Comparison of ENCODE assay signal across 8 cellular contexts in the genomic region with DNA sequence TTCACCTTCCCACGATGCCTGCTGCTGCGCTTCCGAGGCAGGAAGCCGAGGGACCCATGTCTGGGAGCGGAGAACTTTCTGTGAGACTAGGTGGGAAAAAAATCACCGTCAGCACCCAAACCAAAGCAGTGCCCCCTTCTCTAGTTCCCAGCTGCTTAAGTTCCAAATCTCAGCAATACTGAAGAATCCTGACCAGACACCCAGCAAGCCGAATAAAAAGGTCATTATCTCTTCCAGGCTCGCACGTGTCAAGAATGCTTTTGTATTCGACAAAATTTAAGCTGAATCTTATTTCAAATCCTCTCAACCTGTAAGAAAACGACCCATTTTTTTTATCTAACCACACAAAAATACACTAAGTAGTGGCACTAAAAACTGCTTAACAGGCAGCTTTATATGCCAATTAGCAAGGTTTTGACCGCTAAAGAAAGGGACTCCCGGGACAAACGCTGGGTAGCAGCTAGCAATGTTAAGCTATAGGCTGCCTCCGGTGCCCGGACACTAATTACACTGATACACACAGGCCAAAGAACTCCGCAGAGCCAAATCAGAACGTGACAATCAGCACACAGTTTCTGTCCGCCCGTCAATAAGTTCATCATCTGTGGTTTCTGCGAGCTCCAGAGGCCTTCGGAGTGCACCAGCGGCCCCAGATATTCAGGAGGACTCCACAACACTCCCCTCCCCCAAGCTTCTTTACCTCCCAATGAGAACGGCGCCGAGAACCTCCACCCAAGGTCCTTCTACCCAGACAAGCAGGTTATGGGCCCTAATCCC. TPM values are rescaled to one million over a fixed set of nuclear protein-coding genes. Genes with fewer than 3 reads are reported as not detected.
DNase-seq lines count a peak whose midpoint lies in the region; ATAC-seq and TF ChIP-seq lines count a peak whose summit lies in the region.

No MANE protein-coding gene starts in this region.

- POLR2A ChIA-PET in GM10248 (lab: Yijun Ruan, JAX), result interaction anchor here (0.5 to 6.4 kb wide), 34 partner anchors 9 to 726 kb away, joined by 3 to 69 read pairs (median 4); a partner anchor contains a TSS

- H3K9me3 ChIP-seq in BLaER1 treated with 17β-estradiol and CSF1 and Interleukin-3, amounts not matched to agents 10 nM and 100 nM (replicated peaks in 1 of 11), result no peaks in the 10 kb centered on the region
- no peaks in the 10 kb centered on the region for H3K9me3 ChIP-seq in SK-N-MC (ENCODE audit: low read depth, low read length)
- H3K9me3 ChIP-seq in muscle layer of colon (ENCODE audit: low read length), result no peaks in the 10 kb centered on the region

- peaks cover 51 to 56% (median 53%) of the 10 kb centered on the region in 11 experiments for H4K20me1 ChIP-seq in BLaER1 treated with 17β-estradiol and CSF1 and Interleukin-3, amounts not matched to agents 10 nM and 100 nM
- H4K20me1 ChIP-seq in GM23338 (replicated peaks; ENCODE audit: insufficient read depth), result peaks cover 48% of the 10 kb centered on the region

- peak overlapping the region; percentile 90 to 100 (median 97) for H3K4me2 ChIP-seq in BLaER1 treated with 17β-estradiol and CSF1 and Interleukin-3, amounts not matched to agents 10 nM and 100 nM
- H3K4me2 ChIP-seq in GM23338, result peak overlapping the region; percentile 100

- peaks cover 55% of the 10 kb centered on the region for H3K27me3 Mint-ChIP-seq in GM23338 (ENCODE audit: insufficient read depth, low read depth, poor library complexity)
- H3K27me3 Mint-ChIP-seq in effector memory CD8-positive, alpha-beta T cell, result no peaks in the 10 kb centered on the region

- TF ChIP-seq CTCF in GM23338 (conservative IDR thresholded peaks at IDR 0.05; ENCODE audit: low read depth in 2 of 2) (no peak), GM10248 (IDR thresholded peaks at IDR 0.05; ENCODE audit: control extremely low read depth, extremely low read depth, low read depth, missing control alignments) (no peak)

- no peak; the same call in 1 of the 3 replicates for ATAC-seq in GM23338
- ATAC-seq in effector memory CD8-positive, alpha-beta T cell (replicated peaks), result peak; percentile 9
- ATAC-seq in GM21360 (IDR thresholded peaks at IDR 0.05; ENCODE audit: unreplicated experiment), result no peak

- peaks cover 60% of the 10 kb centered on the region for H3F3A ChIP-seq in GM23338 (replicated peaks; ENCODE audit: low read depth)

- H3K9ac ChIP-seq in BLaER1 treated with 17β-estradiol and CSF1 and Interleukin-3, amounts not matched to agents 10 nM and 100 nM, result peak overlapping the region; percentile 90 to 99 (median 97)
- H3K9ac ChIP-seq in SK-N-MC (ENCODE audit: insufficient read length) (peak overlapping the region; percentile 100), muscle layer of colon (ENCODE audit: low read length) (peak overlapping the region; percentile 98)

- CTCF ChIA-PET in GM10248 (lab: Yijun Ruan, JAX), result interaction anchor here (0.9 to 7.2 kb wide), 13 partner anchors 8 to 550 kb away, joined by 3 to 106 read pairs (median 6); a partner anchor contains a TSS

- peak overlapping the region; percentile 75 to 97 (median 86) for H3K4me3 ChIP-seq in BLaER1 treated with 17β-estradiol and CSF1 and Interleukin-3, amounts not matched to agents 10 nM and 100 nM
- H3K4me3 ChIP-seq in GM23338 (peak overlapping the region; percentile 98), SK-N-MC (peak overlapping the region; percentile 92), muscle layer of colon (ENCODE audit: low read depth in 1 of 2, low read length in 2 of 2) (peak overlapping the region; percentile 53 to 71)

- H3K4me1 ChIP-seq in BLaER1 treated with 17β-estradiol and CSF1 and Interleukin-3, amounts not matched to agents 10 nM and 100 nM, result peaks cover 44 to 52% (median 46%) of the 10 kb centered on the region in 10 experiments
- H3K4me1 ChIP-seq in GM23338 (ENCODE audit: insufficient read depth) (peaks cover 37% of the 10 kb centered on the region), muscle layer of colon (ENCODE audit: insufficient read depth, low read length) (peaks cover 33% of the 10 kb centered on the region)

- no peak for DNase-seq in GM23338 (ENCODE audit: low spot score)
- DNase-seq in SK-N-MC (ENCODE audit: low read depth, low spot score), result no peak
- DNase-seq in effector memory CD8-positive, alpha-beta T cell, result peak in 2 of 3 experiments; percentile 31 to 33
- no peak for DNase-seq in COLO829 (ENCODE audit: low spot score)
- DNase-seq in GM10248 (ENCODE audit: extremely low spot score), result no peak

- H2AFZ ChIP-seq in GM23338, result no peak overlapping the region

- peaks cover 49% of the 10 kb centered on the region for H3K79me2 ChIP-seq in GM23338 (replicated peaks; ENCODE audit: insufficient read depth)

- no peaks in the 10 kb centered on the region for H3K9me2 ChIP-seq in GM23338 (ENCODE audit: insufficient read depth)

- peaks cover 12% of the 10 kb centered on the region for H3K9me3 Mint-ChIP-seq in GM23338
- H3K9me3 Mint-ChIP-seq in effector memory CD8-positive, alpha-beta T cell, result no peaks in the 10 kb centered on the region

- H3K4me1 Mint-ChIP-seq in GM23338, result peaks cover 44% of the 10 kb centered on the region
- peaks cover 29 to 48% of the 10 kb centered on the region in 2 donors for H3K4me1 Mint-ChIP-seq in effector memory CD8-positive, alpha-beta T cell (ENCODE audit: low read depth in 2 of 2)

- H3K36me3 Mint-ChIP-seq in GM23338 (ENCODE audit: low read depth), result peaks cover 59% of the 10 kb centered on the region
- H3K36me3 Mint-ChIP-seq in effector memory CD8-positive, alpha-beta T cell (ENCODE audit: insufficient read depth), result peaks cover 70% of the 10 kb centered on the region

- H3K27ac ChIP-seq in BLaER1 treated with 17β-estradiol and CSF1 and Interleukin-3, amounts not matched to agents 10 nM and 100 nM, result peak overlapping the region; percentile 84 to 99 (median 96)
- peak overlapping the region; percentile 99 for H3K27ac ChIP-seq in GM23338 (ENCODE audit: low read depth)
- peak overlapping the region; percentile 99 for H3K27ac ChIP-seq in SK-N-MC
- H3K27ac ChIP-seq in muscle layer of colon (ENCODE audit: low read depth, low read length), result peak overlapping the region; percentile 62

- peak overlapping the region; percentile 100 for H3K27ac Mint-ChIP-seq in GM23338
- peak overlapping the region; percentile 98 to 100 for H3K27ac Mint-ChIP-seq in effector memory CD8-positive, alpha-beta T cell

- peak overlapping the region; percentile 100 for H3K4me3 Mint-ChIP-seq in GM23338
- H3K4me3 Mint-ChIP-seq in effector memory CD8-positive, alpha-beta T cell, result peak overlapping the region; percentile 94 to 100

- H3K27me3 ChIP-seq in BLaER1 treated with 17β-estradiol and CSF1 and Interleukin-3, amounts not matched to agents 10 nM and 100 nM, result no peaks in the 10 kb centered on the region
- H3K27me3 ChIP-seq in GM23338 (ENCODE audit: insufficient read depth) (no peaks in the 10 kb centered on the region), muscle layer of colon (ENCODE audit: control insufficient read depth in 1 of 2, insufficient read depth in 2 of 2, low read length in 2 of 2) (no peaks in the 10 kb centered on the region)

- H3K36me3 ChIP-seq in BLaER1 treated with 17β-estradiol and CSF1 and Interleukin-3, amounts not matched to agents 10 nM and 100 nM, result peaks cover 47 to 53% (median 51%) of the 10 kb centered on the region in 11 experiments
- H3K36me3 ChIP-seq in GM23338 (ENCODE audit: insufficient read depth), result peaks cover 52% of the 10 kb centered on the region
- peaks cover 56% of the 10 kb centered on the region for H3K36me3 ChIP-seq in SK-N-MC (ENCODE audit: insufficient read depth, low read length)
- H3K36me3 ChIP-seq in muscle layer of colon (ENCODE audit: insufficient read depth, low read length), result peaks cover 49% of the 10 kb centered on the region

TF ChIP-seq in GM23338, 12 proteins besides CTCF, POLR2A, EP300 and RAD21:
- no peak for TF ChIP-seq ZNF114 (CRISPR knock-in tag; IDR thresholded peaks at IDR 0.05)

RNA-seq across cellular contexts. Expression of a gene that starts 0.7 kb away (rescaled TPM):
- 2,755 and 3,244 TPM in 2 replicates for total RNA-seq in GM23338 (2014; rRNA removed; shearing (Covaris generic))
- 1,846 and 1,983 TPM in 2 replicates for polyA plus RNA-seq in GM23338 (2016; fragmentation: Nextera tagmentation; extraction: Ambion mirVana)

RNA-seq across cellular contexts. Expression of a gene that starts 31.1 kb away (rescaled TPM):
- total RNA-seq in GM23338 (2014; rRNA removed; shearing (Covaris generic)), result 12.3 and 30.9 TPM in 2 replicates
- polyA plus RNA-seq in GM23338 (2016; fragmentation: Nextera tagmentation; extraction: Ambion mirVana), result 37.0 and 37.7 TPM in 2 replicates

Comparison
In these comparisons a context has a peak if more than half of its experiments do, and no peak if none do; other contexts are left out.
1. DNase-seq: peak in effector memory CD8-positive, alpha-beta T cell (2 of 3); none in GM23338 (single experiment), SK-N-MC (single experiment), COLO829 (single experiment) and GM10248 (single experiment).
2. Peak in every context shown above with its lines, with median percentiles within 50 percentile points of each other: H3K27ac ChIP-seq, H3K4me3 ChIP-seq and H3K9ac ChIP-seq.